Comparison of ENCODE assay signal across 1 cellular context in the genomic region with DNA sequence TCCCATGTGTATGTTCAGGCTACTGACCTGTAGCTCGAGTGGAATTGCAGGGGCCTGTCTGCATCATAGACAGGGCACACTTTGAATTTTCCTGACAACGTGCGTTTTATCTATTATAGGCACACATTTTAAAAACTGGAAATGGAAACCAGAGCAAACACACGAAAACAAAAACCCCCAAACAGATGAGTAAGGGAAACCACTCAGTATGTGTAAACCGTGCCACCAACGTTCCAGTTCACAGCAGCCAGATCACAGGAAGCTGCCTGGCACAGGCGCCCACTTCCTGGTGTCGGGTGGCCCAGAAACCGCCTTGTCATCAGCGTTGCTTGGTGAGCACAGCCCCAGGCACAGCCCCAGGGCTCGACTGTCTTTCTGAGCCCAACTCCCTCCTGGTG.
TF ChIP-seq lines count a peak whose summit lies in the region.

No MANE protein-coding gene starts in this region.

TF ChIP-seq in GM12878, 131 proteins besides CTCF, POLR2A, EP300 and RAD21 (continued from another document):
- 0 out of 2 replicates have a peak, but pooled peaks have one; percentile 34 for TF ChIP-seq IRF4 (IDR thresholded peaks at IDR 0.05; ENCODE audit: low read depth, low read length)
- TF ChIP-seq TARDBP (IDR thresholded peaks at IDR 0.05; ENCODE audit: borderline replicate concordance) = no peak
- no peak for TF ChIP-seq NR2C2 (IDR thresholded peaks at IDR 0.05; ENCODE audit: borderline replicate concordance, control insufficient read depth, insufficient read length, low read depth)
- TF ChIP-seq E4F1 (IDR thresholded peaks at IDR 0.05; ENCODE audit: borderline replicate concordance, partially characterized antibody) = no peak
- TF ChIP-seq KAT2A (conservative IDR thresholded peaks at IDR 0.05; ENCODE audit: control insufficient read depth, low read depth, low read length) = no peak
- TF ChIP-seq, protein P1, sequence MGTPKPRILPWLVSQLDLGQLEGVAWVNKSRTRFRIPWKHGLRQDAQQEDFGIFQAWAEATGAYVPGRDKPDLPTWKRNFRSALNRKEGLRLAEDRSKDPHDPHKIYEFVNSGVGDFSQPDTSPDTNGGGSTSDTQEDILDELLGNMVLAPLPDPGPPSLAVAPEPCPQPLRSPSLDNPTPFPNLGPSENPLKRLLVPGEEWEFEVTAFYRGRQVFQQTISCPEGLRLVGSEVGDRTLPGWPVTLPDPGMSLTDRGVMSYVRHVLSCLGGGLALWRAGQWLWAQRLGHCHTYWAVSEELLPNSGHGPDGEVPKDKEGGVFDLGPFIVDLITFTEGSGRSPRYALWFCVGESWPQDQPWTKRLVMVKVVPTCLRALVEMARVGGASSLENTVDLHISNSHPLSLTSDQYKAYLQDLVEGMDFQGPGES (IDR thresholded peaks at IDR 0.05) = no peak
- TF ChIP-seq SRF (IDR thresholded peaks at IDR 0.05; ENCODE audit: low read depth in 2 of 2, low read length in 2 of 2) = no peak
- TF ChIP-seq PRDM15 (CRISPR knock-in tag; IDR thresholded peaks at IDR 0.05) = no peak
- TF ChIP-seq, protein P2, sequence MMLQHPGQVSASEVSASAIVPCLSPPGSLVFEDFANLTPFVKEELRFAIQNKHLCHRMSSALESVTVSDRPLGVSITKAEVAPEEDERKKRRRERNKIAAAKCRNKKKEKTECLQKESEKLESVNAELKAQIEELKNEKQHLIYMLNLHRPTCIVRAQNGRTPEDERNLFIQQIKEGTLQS (IDR thresholded peaks at IDR 0.05; ENCODE audit: borderline replicate concordance, extremely low read depth, low read depth, low read length) = no peak
- no peak for TF ChIP-seq ZZZ3 (IDR thresholded peaks at IDR 0.05; ENCODE audit: control insufficient read depth, insufficient read length, low read depth)
- no peak; the same call in 1 of the 2 replicates for TF ChIP-seq RBBP5 (conservative IDR thresholded peaks at IDR 0.05)
- no peak for TF ChIP-seq SMAD1 (IDR thresholded peaks at IDR 0.05; ENCODE audit: low read depth, partially characterized antibody)
- TF ChIP-seq REST (IDR thresholded peaks at IDR 0.05; ENCODE audit: low read depth, low read length) = no peak
- 0 out of 2 replicates have a peak, but pooled peaks have one; percentile 11 for TF ChIP-seq RFX5 (IDR thresholded peaks at IDR 0.05; ENCODE audit: low read depth, low read length)
- no peak for TF ChIP-seq TAF1 (IDR thresholded peaks at IDR 0.05; ENCODE audit: borderline replicate concordance, low read depth, low read length)
- peak; percentile 97 for TF ChIP-seq BCL3 (IDR thresholded peaks at IDR 0.05; ENCODE audit: borderline replicate concordance, insufficient read depth, low read depth, low read length, poor library complexity, severe bottlenecking)
- TF ChIP-seq MTA3 (IDR thresholded peaks at IDR 0.05; ENCODE audit: borderline replicate concordance, low read length) = peak; percentile 93; the same call in 1 of the 2 replicates
- no peak for TF ChIP-seq POLR2AphosphoS2 (IDR thresholded peaks at IDR 0.05; ENCODE audit: low read depth, low read length)
- TF ChIP-seq HDGF (IDR thresholded peaks at IDR 0.05) = no peak
- no peak for TF ChIP-seq RB1 (IDR thresholded peaks at IDR 0.05; ENCODE audit: borderline replicate concordance)
- TF ChIP-seq TCF12 (IDR thresholded peaks at IDR 0.05; ENCODE audit: low read depth, low read length) = peak; percentile 66; the same call in 1 of the 2 replicates
- TF ChIP-seq, protein P3, sequence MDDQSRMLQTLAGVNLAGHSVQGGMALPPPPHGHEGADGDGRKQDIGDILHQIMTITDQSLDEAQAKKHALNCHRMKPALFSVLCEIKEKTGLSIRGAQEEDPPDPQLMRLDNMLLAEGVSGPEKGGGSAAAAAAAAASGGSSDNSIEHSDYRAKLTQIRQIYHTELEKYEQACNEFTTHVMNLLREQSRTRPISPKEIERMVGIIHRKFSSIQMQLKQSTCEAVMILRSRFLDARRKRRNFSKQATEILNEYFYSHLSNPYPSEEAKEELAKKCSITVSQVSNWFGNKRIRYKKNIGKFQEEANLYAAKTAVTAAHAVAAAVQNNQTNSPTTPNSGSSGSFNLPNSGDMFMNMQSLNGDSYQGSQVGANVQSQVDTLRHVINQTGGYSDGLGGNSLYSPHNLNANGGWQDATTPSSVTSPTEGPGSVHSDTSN (IDR thresholded peaks at IDR 0.05; ENCODE audit: insufficient replicate concordance, low read depth, low read length) = no peak
- TF ChIP-seq PML (IDR thresholded peaks at IDR 0.05; ENCODE audit: low read length) = peak; percentile 50; the same call in 1 of the 2 replicates
